20 cellular contexts compared by ENCODE assay signal in the genomic region with DNA sequence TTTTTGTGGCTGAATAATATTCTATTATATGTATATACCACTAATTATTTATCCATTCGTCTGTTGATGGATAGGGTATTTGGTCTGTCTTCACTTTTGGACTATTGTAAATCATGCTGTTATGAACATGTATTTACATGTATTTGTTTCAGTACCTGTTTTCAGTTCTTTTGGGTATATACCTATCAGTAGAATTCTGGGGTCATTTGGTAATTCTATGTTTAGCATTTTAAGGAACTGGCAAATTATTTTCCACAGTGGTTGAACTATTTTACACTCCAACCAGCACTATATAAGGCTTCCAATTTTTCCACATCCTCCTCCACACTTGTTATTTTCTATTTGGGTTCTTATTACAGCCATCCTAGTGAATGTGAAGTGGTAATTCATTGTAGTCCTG. TPM values are rescaled to one million over a fixed set of nuclear protein-coding genes. Genes with fewer than 3 reads are reported as not detected.
DNase-seq lines count a peak whose midpoint lies in the region; ATAC-seq lines count a peak whose summit lies in the region.
"Had no signal": no experiment of that assay in that cellular context is flagged by ENCODE, and none has a peak within 500 bp of the region (broad histone marks: within the 10 kb centered on the region; RNA-seq: fewer than 3 reads in every experiment).

No MANE protein-coding gene starts in this region.

- H2AK5ac ChIP-seq in trophoblast cell (ENCODE audit: low read length): no peak overlapping the region

- H4K8ac ChIP-seq in trophoblast cell (ENCODE audit: low read depth, low read length): no peak overlapping the region

- no peaks in the 10 kb centered on the region for H3K79me1 ChIP-seq in trophoblast cell (ENCODE audit: low read length)

- no peak overlapping the region for H3K27ac Mint-ChIP-seq in T-helper 1 cell treated with Interleukin-12 subunit alpha and Interleukin-12 subunit beta and Interleukin-4 antibody, amounts not matched to agents 30 μg/mL and 1 μg/mL, for 36 hours
- peak overlapping the region; percentile 76 for H3K27ac Mint-ChIP-seq in stimulated activated memory B cell treated with anti-CD40 and anti-IgM and Interleukin-4, amounts not matched to agents 10 μg/mL and 1 μg/mL and 100 μg/mL, for 72 hours
- H3K27ac Mint-ChIP-seq: activated CD4-positive, alpha-beta memory T cell treated with anti-CD3 and anti-CD28 coated beads, Interleukin-2, amount 10 ng/mL, durations not matched to agents 7 days and 5 days had no signal

- H3K79me2 ChIP-seq in trophoblast cell (ENCODE audit: control insufficient read depth, insufficient read depth, low read length, poor library complexity): no peaks in the 10 kb centered on the region

- H3K27ac ChIP-seq in trophoblast cell (ENCODE audit: low read depth, low read length): no peak overlapping the region
- H3K27ac ChIP-seq: 22Rv1; BLaER1 treated with 17β-estradiol and CSF1 and Interleukin-3, amounts not matched to agents 10 nM and 100 nM; upper lobe of left lung had no signal

- peak overlapping the region; percentile 59 for H3K4me3 Mint-ChIP-seq in T-helper 1 cell treated with Interleukin-12 subunit alpha and Interleukin-12 subunit beta and Interleukin-4 antibody, amounts not matched to agents 30 μg/mL and 1 μg/mL, for 36 hours
- H3K4me3 Mint-ChIP-seq in stimulated activated memory B cell treated with anti-CD40 and anti-IgM and Interleukin-4, amounts not matched to agents 10 μg/mL and 1 μg/mL and 100 μg/mL, for 72 hours: no peak overlapping the region
- H3K4me3 Mint-ChIP-seq: activated CD4-positive, alpha-beta memory T cell treated with anti-CD3 and anti-CD28 coated beads, Interleukin-2, amount 10 ng/mL, durations not matched to agents 7 days and 5 days had no signal

- no peak overlapping the region for H2BK5ac ChIP-seq in trophoblast cell (ENCODE audit: low read depth, low read length, poor library complexity)

- no peaks in the 10 kb centered on the region for H3K27me3 ChIP-seq in trophoblast cell (ENCODE audit: insufficient read depth, low read length)
- H3K27me3 ChIP-seq: BLaER1 treated with 17β-estradiol and CSF1 and Interleukin-3, amounts not matched to agents 10 nM and 100 nM; Peyer's patch; upper lobe of left lung had no signal

- ATAC-seq in GM21737 (IDR thresholded peaks at IDR 0.05; ENCODE audit: unreplicated experiment) (peak; percentile 52), HG03135 (IDR thresholded peaks at IDR 0.05; ENCODE audit: unreplicated experiment) (peak; percentile 73)
- peak; percentile 88 for ATAC-seq in stimulated activated memory B cell treated with anti-CD40 and anti-IgM and Interleukin-4, amounts not matched to agents 10 μg/mL and 1 μg/mL and 100 μg/mL, for 72 hours
- ATAC-seq: esophagus mucosa, K562 had no signal

- H3K9me3 Mint-ChIP-seq in T-helper 1 cell treated with Interleukin-12 subunit alpha and Interleukin-12 subunit beta and Interleukin-4 antibody, amounts not matched to agents 30 μg/mL and 1 μg/mL, for 36 hours: peaks cover 65% of the 10 kb centered on the region
- H3K9me3 Mint-ChIP-seq in stimulated activated memory B cell treated with anti-CD40 and anti-IgM and Interleukin-4, amounts not matched to agents 10 μg/mL and 1 μg/mL and 100 μg/mL, for 72 hours: peaks cover 30% of the 10 kb centered on the region

- WGBS in trophoblast cell (ENCODE audit: extremely low coverage, insufficient coverage, insufficient read length): no CpG with 5 or more reads among the region's 1 CpG

- no peak overlapping the region for H3K4me3 ChIP-seq in trophoblast cell (ENCODE audit: low read depth, low read length)
- H3K4me3 ChIP-seq: BLaER1 treated with 17β-estradiol and CSF1 and Interleukin-3, amounts not matched to agents 10 nM and 100 nM; K562; Peyer's patch; upper lobe of left lung had no signal

- no peak overlapping the region for H3K14ac ChIP-seq in trophoblast cell (ENCODE audit: low read length)

- H3K4me1 ChIP-seq in trophoblast cell (ENCODE audit: control insufficient read depth in 1 of 2, insufficient read depth in 2 of 2, low read length in 2 of 2): peaks cover 4 to 5% of the 10 kb centered on the region in 2 experiments
- H3K4me1 ChIP-seq: Peyer's patch, upper lobe of left lung had no signal

- no peak overlapping the region for H4K91ac ChIP-seq in trophoblast cell (ENCODE audit: low read depth, low read length)

- H2BK12ac ChIP-seq in trophoblast cell (ENCODE audit: low read length): no peak overlapping the region

- no peak overlapping the region for H3K23ac ChIP-seq in trophoblast cell (ENCODE audit: low read length)

- H3K27me3 Mint-ChIP-seq in T-helper 1 cell treated with Interleukin-12 subunit alpha and Interleukin-12 subunit beta and Interleukin-4 antibody, amounts not matched to agents 30 μg/mL and 1 μg/mL, for 36 hours (ENCODE audit: low read depth): no peaks in the 10 kb centered on the region
- H3K27me3 Mint-ChIP-seq in stimulated activated memory B cell treated with anti-CD40 and anti-IgM and Interleukin-4, amounts not matched to agents 10 μg/mL and 1 μg/mL and 100 μg/mL, for 72 hours: no peaks in the 10 kb centered on the region
- H3K27me3 Mint-ChIP-seq: activated CD4-positive, alpha-beta memory T cell treated with anti-CD3 and anti-CD28 coated beads, Interleukin-2, amount 10 ng/mL, durations not matched to agents 7 days and 5 days had no signal

- no peak overlapping the region for H3K4me2 ChIP-seq in trophoblast cell (ENCODE audit: low read length)
- H3K4me2 ChIP-seq: BLaER1 treated with 17β-estradiol and CSF1 and Interleukin-3, amounts not matched to agents 10 nM and 100 nM had no signal

- H3K4me1 Mint-ChIP-seq in T-helper 1 cell treated with Interleukin-12 subunit alpha and Interleukin-12 subunit beta and Interleukin-4 antibody, amounts not matched to agents 30 μg/mL and 1 μg/mL, for 36 hours (ENCODE audit: low read depth): peaks cover 45% of the 10 kb centered on the region
- peaks cover 85% of the 10 kb centered on the region for H3K4me1 Mint-ChIP-seq in stimulated activated memory B cell treated with anti-CD40 and anti-IgM and Interleukin-4, amounts not matched to agents 10 μg/mL and 1 μg/mL and 100 μg/mL, for 72 hours

- no peaks in the 10 kb centered on the region for H3K36me3 ChIP-seq in trophoblast cell (ENCODE audit: control insufficient read depth in 1 of 2, insufficient read depth in 2 of 2, low read length in 2 of 2)
- H3K36me3 ChIP-seq: Peyer's patch, upper lobe of left lung had no signal

- peaks cover 91% of the 10 kb centered on the region for H3K36me3 Mint-ChIP-seq in T-helper 1 cell treated with Interleukin-12 subunit alpha and Interleukin-12 subunit beta and Interleukin-4 antibody, amounts not matched to agents 30 μg/mL and 1 μg/mL, for 36 hours (ENCODE audit: low read depth)
- H3K36me3 Mint-ChIP-seq in stimulated activated memory B cell treated with anti-CD40 and anti-IgM and Interleukin-4, amounts not matched to agents 10 μg/mL and 1 μg/mL and 100 μg/mL, for 72 hours: peaks cover 99% of the 10 kb centered on the region

- H3K9ac ChIP-seq in trophoblast cell (ENCODE audit: low read length): no peak overlapping the region
- H3K9ac ChIP-seq: BLaER1 treated with 17β-estradiol and CSF1 and Interleukin-3, amounts not matched to agents 10 nM and 100 nM had no signal

- H3K9me3 ChIP-seq in trophoblast cell (ENCODE audit: insufficient read depth, low read depth, low read length): no peaks in the 10 kb centered on the region

- DNase-seq in T-helper 1 cell (no peak), trophoblast cell (no peak), anterior cingulate cortex (lab: John Stamatoyannopoulos, UW) (no peak), NCI-H1105 treated with DMSO at 0.1 percent for 48 hours (lab: John Stamatoyannopoulos, UW) (no peak)
- DNase-seq: activated CD4-positive, alpha-beta memory T cell treated with anti-CD3 and anti-CD28 coated beads, Interleukin-2, amount 10 ng/mL, durations not matched to agents 7 days and 5 days; DMS 273 treated with DMSO at 0.1 percent for 48 hours; MV-4-11; NCI-H526 treated with DMSO at 0.1 percent for 48 hours; Peyer's patch; stimulated activated CD4-positive, alpha-beta T cell treated with anti-CD3 and anti-CD28 coated beads, Interleukin-12 subunit alpha, Interleukin-12 subunit beta, amount 100 ng/mL, for 4 hours; stimulated activated naive CD4-positive, alpha-beta T cell had no signal

- no peak overlapping the region for H2BK120ac ChIP-seq in trophoblast cell (ENCODE audit: insufficient read depth, low read length, poor library complexity)

- H3K18ac ChIP-seq in trophoblast cell (ENCODE audit: low read length): no peak overlapping the region

- no peak overlapping the region for H4K12ac ChIP-seq in trophoblast cell (ENCODE audit: low read depth, low read length)

- H3K4ac ChIP-seq in trophoblast cell (ENCODE audit: low read depth, low read length): no peak overlapping the region

- no peak overlapping the region for H2AFZ ChIP-seq in trophoblast cell (ENCODE audit: insufficient read depth, low read length, poor library complexity)

RNA-seq across cellular contexts. Expression of a gene that starts 12.4 kb away (rescaled TPM):
- 73.9 and 77.5 TPM in 2 replicates for polyA plus RNA-seq in trophoblast cell (2013)
